ENCODE assay signal across 8 cellular contexts in genomic region chr10:22320591-22321155, GRCh38. TPM values are rescaled to one million over a fixed set of nuclear protein-coding genes. Genes with fewer than 3 reads are reported as not detected.
A peak's percentile ranks its signal among the peaks of the same experiment; 100 is the strongest.
DNase-seq lines count a peak whose midpoint lies in the region; ATAC-seq, FAIRE-seq and TF ChIP-seq lines count a peak whose summit lies in the region.

Gene BMI1 (plus strand): TSS chr10:22321099. CDS start chr10:22326450, 5,351 bp downstream.

- no peaks in the 10 kb centered on the region for H3K9me3 Mint-ChIP-seq in T-cell

- peak within 1 kb of the TSS; percentile 80 for H3K4me3 ChIP-seq in MG63
- H3K4me3 ChIP-seq in ascending aorta = peak within 1 kb of the TSS; percentile 96 to 100
- H3K4me3 ChIP-seq in heart right ventricle = peak within 1 kb of the TSS; percentile 74 to 96 (median 92)
- peak within 1 kb of the TSS; percentile 75 to 89 (median 85) for H3K4me3 ChIP-seq in pancreas

- peak within 1 kb of the TSS; percentile 92 to 93 for H3K27ac Mint-ChIP-seq in T-cell

- H3K27me3 ChIP-seq in MG63 (peaks cover 23% of the 10 kb centered on the region), ascending aorta (no peaks in the 10 kb centered on the region), heart right ventricle (peaks cover 0 to 33% (median 5%) of the 10 kb centered on the region in 7 donors), pancreas (peaks cover 0 to 5% (median 0%) of the 10 kb centered on the region in 4 donors)

- no peak for FAIRE-seq in pancreas (lab: Jason Lieb, UNC)

- H3K9me3 ChIP-seq in MG63 (no peaks in the 10 kb centered on the region), ascending aorta (no peaks in the 10 kb centered on the region), heart right ventricle (no peaks in the 10 kb centered on the region), pancreas (no peaks in the 10 kb centered on the region)

- peaks cover 45 to 63% (median 57%) of the 10 kb centered on the region in 3 donors for H3K4me1 Mint-ChIP-seq in T-cell

- CTCF ChIA-PET in T-cell (lab: Charles Lee) = no interaction called here

- H3K4me3 Mint-ChIP-seq in T-cell = peak within 1 kb of the TSS; percentile 86 to 94 (median 90)

- DNase-seq in CD1c-positive myeloid dendritic cell (ENCODE audit: extremely low spot score) = peak; percentile 59
- DNase-seq in MG63 = peak; percentile 76
- DNase-seq in T-cell = peak in 29 of 34 experiments; percentile 28 to 72 (median 53)
- peak in 1 of 2 donors; percentile 88 for DNase-seq in ascending aorta (ENCODE audit: low spot score in 2 of 2)
- peak; percentile 78 to 87 for DNase-seq in heart right ventricle
- DNase-seq in pancreas = peak; percentile 79 to 85 (median 83)

- POLR2A ChIA-PET in T-cell (lab: Charles Lee) = interaction anchor here in 1 of 2 donors (0.7 to 1.0 kb wide), 2 partner anchors 20 to 41 kb away, joined by 3 to 5 read pairs; no protein-coding TSS in a partner anchor

- no peak for TF ChIP-seq CTCF in ascending aorta (IDR thresholded peaks at IDR 0.05)
- peak in 1 of 9 donors; percentile 10 for TF ChIP-seq CTCF in heart right ventricle (IDR thresholded peaks at IDR 0.05)
- TF ChIP-seq CTCF in pancreas (IDR thresholded peaks at IDR 0.05) = no peak

- H3K36me3 ChIP-seq in MG63 (peaks cover 4% of the 10 kb centered on the region; the same call in 1 of the 2 replicates), ascending aorta (no peaks in the 10 kb centered on the region), heart right ventricle (no peaks in the 10 kb centered on the region), pancreas (no peaks in the 10 kb centered on the region)

- ATAC-seq in GM19467 (IDR thresholded peaks at IDR 0.05; ENCODE audit: unreplicated experiment) (peak; percentile 14), T-cell (replicated peaks in 1 of 4) (peak; percentile 36 to 40 (median 38)), heart right ventricle (peak; percentile 71 to 88 (median 79)), pancreas (peak; percentile 65 to 76 (median 68)), GM19351 (IDR thresholded peaks at IDR 0.05; ENCODE audit: unreplicated experiment) (no peak)

- H3K27me3 Mint-ChIP-seq in T-cell = peaks cover 8 to 29% of the 10 kb centered on the region in 2 donors

- intact Hi-C loops in ascending aorta (cut with DNase I) (loop anchor here (1.0 to 10.0 kb wide), 6 partner anchors 20 to 1117 kb away; partner anchors contain the start of genes DNAJC1, MSRB2, OTUD1 and SKIDA1), heart right ventricle (cut with DNase I) (loop anchor here in 5 of 10 donors (5.0 to 10.0 kb wide), 6 partner anchors 93 to 826 kb away; partner anchors contain the start of genes DNAJC1 (in 1 of the 5) and PIP4K2A (in 1 of the 5)), pancreas (cut with DNase I) (no loop called here)

- WGBS in heart right ventricle, 2 donors = 0 to 1% methylated on average over 22 to 71 of the region's 85 CpGs
- 0 to 1% methylated on average over 20 to 84 of the region's 85 CpGs for whole genome bisulfite sequencing in pancreas, 2 donors

- H3K4me1 ChIP-seq in ascending aorta (peaks cover 12 to 41% of the 10 kb centered on the region in 2 donors), heart right ventricle (peaks cover 3 to 63% (median 59%) of the 10 kb centered on the region in 9 donors), pancreas (peaks cover 18 to 30% (median 18%) of the 10 kb centered on the region in 3 donors)

- H3K36me3 Mint-ChIP-seq in T-cell = peaks cover 3% of the 10 kb centered on the region

- H3K27ac ChIP-seq in ascending aorta (peak within 1 kb of the TSS; percentile 91 to 97), heart right ventricle (peak within 1 kb of the TSS; percentile 88 to 97 (median 95)), pancreas (peak within 1 kb of the TSS; percentile 84 to 94 (median 91))

RNA-seq across cellular contexts. Expression of gene BMI1, which starts in this region (rescaled TPM):
- total RNA-seq in MG63 (2014; rRNA removed; shearing (Covaris generic); ENCODE audit: low replicate concordance) = 31.4 and 51.2 TPM in 2 replicates
- 10 to 100 TPM; 48.9 to 69.2 (median 63.6) TPM for total RNA-seq in T-cell
- total RNA-seq in ascending aorta = 50.1 TPM
- total RNA-seq in heart right ventricle = 10 to 100 TPM; 26.1 to 44.1 (median 34.5) TPM
- polyA plus RNA-seq in heart right ventricle = 10 to 100 TPM; 15.0 to 19.0 TPM
- total RNA-seq in pancreas = 10 to 100 TPM; 15.8 to 33.9 (median 24.0) TPM
- polyA plus RNA-seq in pancreas = 10 to 100 TPM; 10.6 to 25.1 TPM
